1 cellular context compared by ENCODE assay signal in the genomic region with DNA sequence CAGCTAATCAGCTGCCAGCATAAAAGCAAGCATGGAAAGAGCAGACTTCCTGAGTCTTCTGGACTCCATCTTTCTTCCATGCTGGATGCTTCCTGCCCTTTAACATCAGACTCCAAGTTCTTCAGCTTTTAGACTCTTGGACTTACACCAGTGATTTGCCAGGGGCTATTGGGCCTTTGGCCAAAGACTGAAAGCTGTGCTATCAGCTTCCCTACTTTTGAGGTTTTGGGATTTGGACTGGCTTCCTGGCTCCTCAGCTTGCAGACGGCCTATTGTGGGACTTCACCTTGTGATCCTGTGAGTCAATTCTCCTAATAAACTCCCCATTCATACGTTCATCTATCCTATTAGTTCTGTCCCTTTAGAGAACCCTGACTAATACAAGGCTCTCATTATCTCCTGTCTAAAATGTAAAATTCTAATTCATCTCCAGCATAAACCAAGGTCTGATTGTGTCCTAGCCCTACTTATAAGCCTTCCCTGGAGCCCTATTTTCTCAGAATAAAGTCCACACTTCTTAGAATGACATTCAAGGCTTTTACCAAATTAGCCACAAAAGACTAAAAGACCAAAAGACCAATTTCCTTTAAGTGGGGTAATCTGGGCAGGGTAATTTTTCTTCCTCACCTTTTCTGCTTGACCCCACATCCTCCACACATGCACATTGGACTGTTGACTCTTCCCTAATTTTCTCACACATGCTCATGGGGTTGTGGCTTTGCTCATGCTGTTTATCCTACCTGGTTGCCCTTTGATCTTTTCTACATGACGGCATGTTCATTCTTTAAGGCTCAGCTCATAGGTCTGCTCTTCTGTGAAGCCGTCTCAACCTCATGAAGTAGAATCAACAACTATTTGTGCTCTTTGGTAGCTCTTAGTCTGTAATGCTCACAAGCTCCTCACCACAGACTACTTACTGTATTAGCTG.
TF ChIP-seq lines count a peak whose summit lies in the region.

No MANE protein-coding gene starts in this region.

TF ChIP-seq in HepG2, 621 proteins besides CTCF, POLR2A, EP300 and RAD21 (continued from another document and continues in another):
- TF ChIP-seq ZNF609 (CRISPR knock-in tag; IDR thresholded peaks at IDR 0.05; ENCODE audit: borderline replicate concordance) (peak; percentile 75), JUNB (CRISPR knock-in tag; IDR thresholded peaks at IDR 0.05; ENCODE audit: borderline replicate concordance) (no peak), MAF1 (CRISPR knock-in tag; IDR thresholded peaks at IDR 0.05; ENCODE audit: borderline replicate concordance) (no peak), NCOA1 (CRISPR knock-in tag; IDR thresholded peaks at IDR 0.05) (no peak), ISL2 (CRISPR knock-in tag; IDR thresholded peaks at IDR 0.05) (peak; percentile 31; the same call in 1 of the 2 replicates), IKZF1 (IDR thresholded peaks at IDR 0.05) (no peak), NR2F1 (CRISPR knock-in tag; IDR thresholded peaks at IDR 0.05) (peak; percentile 81 to 88), TBX2 (CRISPR knock-in tag; IDR thresholded peaks at IDR 0.05; ENCODE audit: borderline replicate concordance) (peak; percentile 85; the same call in 1 of the 2 replicates), HDAC2 (CRISPR knock-in tag; IDR thresholded peaks at IDR 0.05) (peak; percentile 55; the same call in 1 of the 2 replicates), MZF1 (CRISPR knock-in tag; IDR thresholded peaks at IDR 0.05; ENCODE audit: borderline replicate concordance) (no peak), TCF7L2 (IDR thresholded peaks at IDR 0.05; ENCODE audit: low read depth, low read length) (no peak), ZNF292 (CRISPR knock-in tag; IDR thresholded peaks at IDR 0.05; ENCODE audit: borderline replicate concordance, low read depth) (peak; percentile 25; the same call in 1 of the 2 replicates), HMGA1 (CRISPR knock-in tag; conservative IDR thresholded peaks at IDR 0.05) (no peak), RNF2 (conservative IDR thresholded peaks at IDR 0.05; ENCODE audit: low read depth) (no peak), ATF2 (CRISPR knock-in tag; IDR thresholded peaks at IDR 0.05) (peak; percentile 82; the same call in 1 of the 2 replicates), POLR2G (IDR thresholded peaks at IDR 0.05; ENCODE audit: low read depth, low read length) (no peak), RBM39 (IDR thresholded peaks at IDR 0.05; ENCODE audit: low read depth, low read length, poor library complexity, severe bottlenecking) (no peak), BCL6 (CRISPR knock-in tag; IDR thresholded peaks at IDR 0.05) (peak; percentile 45; the same call in 1 of the 2 replicates), ZNF616 (CRISPR knock-in tag; IDR thresholded peaks at IDR 0.05; ENCODE audit: low read depth) (no peak), ASH2L (IDR thresholded peaks at IDR 0.05; ENCODE audit: insufficient read length, low read depth, low read length) (peak; percentile 41), FOXK2 (IDR thresholded peaks at IDR 0.05) (peak; percentile 83), XBP1 (CRISPR knock-in tag; IDR thresholded peaks at IDR 0.05) (no peak), RELA (CRISPR knock-in tag; IDR thresholded peaks at IDR 0.05) (no peak), JARID2 (CRISPR knock-in tag; IDR thresholded peaks at IDR 0.05; ENCODE audit: insufficient replicate concordance) (no peak), SP5 (CRISPR knock-in tag; IDR thresholded peaks at IDR 0.05; ENCODE audit: borderline replicate concordance, low read depth) (no peak; the same call in 1 of the 2 replicates), ZNF570 (CRISPR knock-in tag; IDR thresholded peaks at IDR 0.05; ENCODE audit: borderline replicate concordance) (no peak), KMT2A (CRISPR knock-in tag; IDR thresholded peaks at IDR 0.05) (no peak), CCAR2 (optimal IDR thresholded peaks at IDR 0.05; ENCODE audit: low read depth, low read length) (no peak), ZNF264 (CRISPR knock-in tag; IDR thresholded peaks at IDR 0.05) (no peak), GABPA (IDR thresholded peaks at IDR 0.05; ENCODE audit: low read depth, low read length) (no peak), GABPA (CRISPR knock-in tag; IDR thresholded peaks at IDR 0.05; ENCODE audit: low read depth) (peak; percentile 22; the same call in 1 of the 2 replicates), ZNF644 (CRISPR knock-in tag; IDR thresholded peaks at IDR 0.05; ENCODE audit: low read depth) (peak; percentile 83), PCBP1 (IDR thresholded peaks at IDR 0.05; ENCODE audit: borderline replicate concordance, low read depth, low read length) (no peak), RFX1 (IDR thresholded peaks at IDR 0.05) (no peak), GATAD1 (CRISPR knock-in tag; IDR thresholded peaks at IDR 0.05) (0 out of 2 replicates have a peak, but pooled peaks have one; percentile 48), ZNF501 (CRISPR knock-in tag; IDR thresholded peaks at IDR 0.05) (no peak), IRF2 (CRISPR knock-in tag; IDR thresholded peaks at IDR 0.05) (peak; percentile 76), EED (CRISPR knock-in tag; IDR thresholded peaks at IDR 0.05) (no peak), MAFF (IDR thresholded peaks at IDR 0.05; ENCODE audit: low read depth, low read length) (0 out of 2 replicates have a peak, but pooled peaks have one; percentile 22), ELF3 (CRISPR knock-in tag; IDR thresholded peaks at IDR 0.05) (peak; percentile 79), ARNT2 (CRISPR knock-in tag; IDR thresholded peaks at IDR 0.05; ENCODE audit: low read depth) (no peak), THYN1 (CRISPR knock-in tag; IDR thresholded peaks at IDR 0.05; ENCODE audit: borderline replicate concordance, low read depth) (no peak), FIP1L1 (IDR thresholded peaks at IDR 0.05; ENCODE audit: borderline replicate concordance, insufficient read depth, low read depth, low read length) (no peak), RFX3 (CRISPR knock-in tag; IDR thresholded peaks at IDR 0.05) (no peak), JUN (CRISPR knock-in tag; IDR thresholded peaks at IDR 0.05) (peak; percentile 96)
- TF ChIP-seq, protein P1, sequence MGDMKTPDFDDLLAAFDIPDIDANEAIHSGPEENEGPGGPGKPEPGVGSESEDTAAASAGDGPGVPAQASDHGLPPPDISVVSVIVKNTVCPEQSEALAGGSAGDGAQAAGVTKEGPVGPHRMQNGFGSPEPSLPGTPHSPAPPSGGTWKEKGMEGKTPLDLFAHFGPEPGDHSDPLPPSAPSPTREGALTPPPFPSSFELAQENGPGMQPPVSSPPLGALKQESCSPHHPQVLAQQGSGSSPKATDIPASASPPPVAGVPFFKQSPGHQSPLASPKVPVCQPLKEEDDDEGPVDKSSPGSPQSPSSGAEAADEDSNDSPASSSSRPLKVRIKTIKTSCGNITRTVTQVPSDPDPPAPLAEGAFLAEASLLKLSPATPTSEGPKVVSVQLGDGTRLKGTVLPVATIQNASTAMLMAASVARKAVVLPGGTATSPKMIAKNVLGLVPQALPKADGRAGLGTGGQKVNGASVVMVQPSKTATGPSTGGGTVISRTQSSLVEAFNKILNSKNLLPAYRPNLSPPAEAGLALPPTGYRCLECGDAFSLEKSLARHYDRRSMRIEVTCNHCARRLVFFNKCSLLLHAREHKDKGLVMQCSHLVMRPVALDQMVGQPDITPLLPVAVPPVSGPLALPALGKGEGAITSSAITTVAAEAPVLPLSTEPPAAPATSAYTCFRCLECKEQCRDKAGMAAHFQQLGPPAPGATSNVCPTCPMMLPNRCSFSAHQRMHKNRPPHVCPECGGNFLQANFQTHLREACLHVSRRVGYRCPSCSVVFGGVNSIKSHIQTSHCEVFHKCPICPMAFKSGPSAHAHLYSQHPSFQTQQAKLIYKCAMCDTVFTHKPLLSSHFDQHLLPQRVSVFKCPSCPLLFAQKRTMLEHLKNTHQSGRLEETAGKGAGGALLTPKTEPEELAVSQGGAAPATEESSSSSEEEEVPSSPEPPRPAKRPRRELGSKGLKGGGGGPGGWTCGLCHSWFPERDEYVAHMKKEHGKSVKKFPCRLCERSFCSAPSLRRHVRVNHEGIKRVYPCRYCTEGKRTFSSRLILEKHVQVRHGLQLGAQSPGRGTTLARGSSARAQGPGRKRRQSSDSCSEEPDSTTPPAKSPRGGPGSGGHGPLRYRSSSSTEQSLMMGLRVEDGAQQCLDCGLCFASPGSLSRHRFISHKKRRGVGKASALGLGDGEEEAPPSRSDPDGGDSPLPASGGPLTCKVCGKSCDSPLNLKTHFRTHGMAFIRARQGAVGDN (CRISPR knock-in tag; IDR thresholded peaks at IDR 0.05): no peak
- TF ChIP-seq, protein P2, sequence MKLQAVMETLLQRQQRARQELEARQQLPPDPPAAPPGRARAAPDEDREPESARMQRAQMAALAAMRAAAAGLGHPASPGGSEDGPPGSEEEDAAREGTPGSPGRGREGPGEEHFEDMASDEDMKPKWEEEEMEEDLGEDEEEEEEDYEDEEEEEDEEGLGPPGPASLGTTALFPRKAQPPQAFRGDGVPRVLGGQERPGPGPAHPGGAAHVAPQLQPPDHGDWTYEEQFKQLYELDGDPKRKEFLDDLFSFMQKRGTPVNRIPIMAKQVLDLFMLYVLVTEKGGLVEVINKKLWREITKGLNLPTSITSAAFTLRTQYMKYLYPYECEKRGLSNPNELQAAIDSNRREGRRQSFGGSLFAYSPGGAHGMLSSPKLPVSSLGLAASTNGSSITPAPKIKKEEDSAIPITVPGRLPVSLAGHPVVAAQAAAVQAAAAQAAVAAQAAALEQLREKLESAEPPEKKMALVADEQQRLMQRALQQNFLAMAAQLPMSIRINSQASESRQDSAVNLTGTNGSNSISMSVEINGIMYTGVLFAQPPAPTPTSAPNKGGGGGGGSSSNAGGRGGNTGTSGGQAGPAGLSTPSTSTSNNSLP (IDR thresholded peaks at IDR 0.05; ENCODE audit: low read depth, low read length): peak; percentile 69; the same call in 1 of the 2 replicates
- TF ChIP-seq, protein P3, sequence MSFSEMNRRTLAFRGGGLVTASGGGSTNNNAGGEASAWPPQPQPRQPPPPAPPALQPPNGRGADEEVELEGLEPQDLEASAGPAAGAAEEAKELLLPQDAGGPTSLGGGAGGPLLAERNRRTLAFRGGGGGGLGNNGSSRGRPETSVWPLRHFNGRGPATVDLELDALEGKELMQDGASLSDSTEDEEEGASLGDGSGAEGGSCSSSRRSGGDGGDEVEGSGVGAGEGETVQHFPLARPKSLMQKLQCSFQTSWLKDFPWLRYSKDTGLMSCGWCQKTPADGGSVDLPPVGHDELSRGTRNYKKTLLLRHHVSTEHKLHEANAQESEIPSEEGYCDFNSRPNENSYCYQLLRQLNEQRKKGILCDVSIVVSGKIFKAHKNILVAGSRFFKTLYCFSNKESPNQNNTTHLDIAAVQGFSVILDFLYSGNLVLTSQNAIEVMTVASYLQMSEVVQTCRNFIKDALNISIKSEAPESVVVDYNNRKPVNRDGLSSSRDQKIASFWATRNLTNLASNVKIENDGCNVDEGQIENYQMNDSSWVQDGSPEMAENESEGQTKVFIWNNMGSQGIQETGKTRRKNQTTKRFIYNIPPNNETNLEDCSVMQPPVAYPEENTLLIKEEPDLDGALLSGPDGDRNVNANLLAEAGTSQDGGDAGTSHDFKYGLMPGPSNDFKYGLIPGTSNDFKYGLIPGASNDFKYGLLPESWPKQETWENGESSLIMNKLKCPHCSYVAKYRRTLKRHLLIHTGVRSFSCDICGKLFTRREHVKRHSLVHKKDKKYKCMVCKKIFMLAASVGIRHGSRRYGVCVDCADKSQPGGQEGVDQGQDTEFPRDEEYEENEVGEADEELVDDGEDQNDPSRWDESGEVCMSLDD (CRISPR knock-in tag; IDR thresholded peaks at IDR 0.05; ENCODE audit: borderline replicate concordance): no peak
- TF ChIP-seq, protein P4, sequence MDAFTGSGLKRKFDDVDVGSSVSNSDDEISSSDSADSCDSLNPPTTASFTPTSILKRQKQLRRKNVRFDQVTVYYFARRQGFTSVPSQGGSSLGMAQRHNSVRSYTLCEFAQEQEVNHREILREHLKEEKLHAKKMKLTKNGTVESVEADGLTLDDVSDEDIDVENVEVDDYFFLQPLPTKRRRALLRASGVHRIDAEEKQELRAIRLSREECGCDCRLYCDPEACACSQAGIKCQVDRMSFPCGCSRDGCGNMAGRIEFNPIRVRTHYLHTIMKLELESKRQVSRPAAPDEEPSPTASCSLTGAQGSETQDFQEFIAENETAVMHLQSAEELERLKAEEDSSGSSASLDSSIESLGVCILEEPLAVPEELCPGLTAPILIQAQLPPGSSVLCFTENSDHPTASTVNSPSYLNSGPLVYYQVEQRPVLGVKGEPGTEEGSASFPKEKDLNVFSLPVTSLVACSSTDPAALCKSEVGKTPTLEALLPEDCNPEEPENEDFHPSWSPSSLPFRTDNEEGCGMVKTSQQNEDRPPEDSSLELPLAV (CRISPR knock-in tag; conservative IDR thresholded peaks at IDR 0.05; ENCODE audit: low read depth): no peak
